Comparison of ENCODE assay signal across 8 cellular contexts in genomic region chr3:141486416-141486734, GRCh38. TPM values are rescaled to one million over a fixed set of nuclear protein-coding genes. Genes with fewer than 3 reads are reported as not detected.
DNase-seq lines count a peak whose midpoint lies in the region; ATAC-seq and TF ChIP-seq lines count a peak whose summit lies in the region.

No MANE protein-coding gene starts in this region.

- H3K36me3 ChIP-seq in BE2C (peaks cover 5% of the 10 kb centered on the region; the same call in 1 of the 2 replicates), KMS-11 (ENCODE audit: insufficient read depth) (no peaks in the 10 kb centered on the region), muscle layer of colon (ENCODE audit: insufficient read depth, low read length) (no peaks in the 10 kb centered on the region)

- no peaks in the 10 kb centered on the region; the same call in 1 of the 2 replicates for H3K4me1 ChIP-seq in BE2C
- H3K4me1 ChIP-seq in KMS-11 (ENCODE audit: low read depth, poor library complexity, severe bottlenecking) = peaks cover 35% of the 10 kb centered on the region
- H3K4me1 ChIP-seq in muscle layer of colon (ENCODE audit: insufficient read depth, low read length) = peaks cover 21% of the 10 kb centered on the region

- peaks cover 20% of the 10 kb centered on the region for H3K4me1 Mint-ChIP-seq in chondrocyte (ENCODE audit: low read depth)

- peak overlapping the region; percentile 78 for H3K27ac Mint-ChIP-seq in chondrocyte (ENCODE audit: unreplicated experiment)

- peak overlapping the region; percentile 72 for H2AFZ ChIP-seq in KMS-11 (ENCODE audit: low read depth)

- no peak for ATAC-seq in HG03460 (IDR thresholded peaks at IDR 0.05; ENCODE audit: unreplicated experiment)
- no peak for ATAC-seq in HG03159 (IDR thresholded peaks at IDR 0.05; ENCODE audit: unreplicated experiment)

- H3K27ac ChIP-seq in KMS-11 = no peak overlapping the region
- peak overlapping the region; percentile 87 for H3K27ac ChIP-seq in muscle layer of colon (ENCODE audit: low read depth, low read length)

- H3K79me2 ChIP-seq in KMS-11 (ENCODE audit: insufficient read depth, low read depth) = peaks cover 33% of the 10 kb centered on the region

- 0 out of 2 replicates have a peak, but pooled peaks cover under 1% of the 10 kb centered on the region for H4K20me1 ChIP-seq in KMS-11 (ENCODE audit: insufficient read depth)

- peaks cover 2% of the 10 kb centered on the region for H3K36me3 Mint-ChIP-seq in chondrocyte (ENCODE audit: low read depth)

- peak overlapping the region; percentile 79 for H3K4me2 ChIP-seq in KMS-11

- H3K27me3 ChIP-seq in BE2C = no peaks in the 10 kb centered on the region
- H3K27me3 ChIP-seq in KMS-11 (ENCODE audit: insufficient read depth, low read depth) = no peaks in the 10 kb centered on the region
- H3K27me3 ChIP-seq in muscle layer of colon (ENCODE audit: control insufficient read depth in 1 of 2, insufficient read depth in 2 of 2, low read length in 2 of 2) = no peaks in the 10 kb centered on the region

- H3K4me3 ChIP-seq in BE2C (ENCODE audit: low read depth, low read length) (peak overlapping the region; percentile 62), KMS-11 (IDR thresholded peaks at IDR 0.05; ENCODE audit: insufficient read depth, low read depth, low read length) (peak overlapping the region; percentile 4), muscle layer of colon (ENCODE audit: low read depth in 1 of 2, low read length in 2 of 2) (peak overlapping the region; percentile 50 to 59)

- TF ChIP-seq CTCF in BE2C (IDR thresholded peaks at IDR 0.05; ENCODE audit: low read depth, low read length) = no peak
- TF ChIP-seq CTCF in KMS-11 (conservative IDR thresholded peaks at IDR 0.05; ENCODE audit: low read depth, low read length) = no peak
- no peak for TF ChIP-seq CTCF in chondrocyte (IDR thresholded peaks at IDR 0.05)

- H3K9me3 ChIP-seq in BE2C (no peaks in the 10 kb centered on the region), muscle layer of colon (ENCODE audit: low read length) (no peaks in the 10 kb centered on the region)

- H3K9me3 Mint-ChIP-seq in chondrocyte (ENCODE audit: low read depth) = no peaks in the 10 kb centered on the region

- peak overlapping the region; percentile 72 for H3K4me3 Mint-ChIP-seq in chondrocyte (ENCODE audit: unreplicated experiment)

- H3K9ac ChIP-seq in KMS-11 (no peak overlapping the region), muscle layer of colon (ENCODE audit: low read length) (no peak overlapping the region)

- no peak for DNase-seq in BE2C
- no peak for DNase-seq in chondrocyte (ENCODE audit: low spot score)
- DNase-seq in NCI-H82 treated with DMSO at 0.1 percent for 48 hours (lab: John Stamatoyannopoulos, UW; ENCODE audit: unreplicated experiment) = no peak
- DNase-seq in activated CD4-positive, alpha-beta T cell treated with anti-CD3 and anti-CD28 coated beads for 48 hours = no peak

- H3K27me3 Mint-ChIP-seq in chondrocyte (ENCODE audit: low read depth) = no peaks in the 10 kb centered on the region

RNA-seq across cellular contexts. Expression of gene RASA2, which starts 0.5 kb away (rescaled TPM):
- polyA plus RNA-seq in BE2C (2012; ENCODE audit: insufficient read depth, insufficient read length, low read depth) = 2.1 TPM
- 8.5 to 9.2 TPM (median 9.2 TPM) in 3 replicates for total RNA-seq in chondrocyte

Comparison
In these comparisons a context has a peak if more than half of its experiments do, and no peak if none do; other contexts are left out.
1. H3K4me3 ChIP-seq: peak in every context shown above with its lines; median percentile 62 in BE2C; 54 in muscle layer of colon; 4 in KMS-11.